22 cellular contexts compared by ENCODE assay signal in the genomic region with DNA sequence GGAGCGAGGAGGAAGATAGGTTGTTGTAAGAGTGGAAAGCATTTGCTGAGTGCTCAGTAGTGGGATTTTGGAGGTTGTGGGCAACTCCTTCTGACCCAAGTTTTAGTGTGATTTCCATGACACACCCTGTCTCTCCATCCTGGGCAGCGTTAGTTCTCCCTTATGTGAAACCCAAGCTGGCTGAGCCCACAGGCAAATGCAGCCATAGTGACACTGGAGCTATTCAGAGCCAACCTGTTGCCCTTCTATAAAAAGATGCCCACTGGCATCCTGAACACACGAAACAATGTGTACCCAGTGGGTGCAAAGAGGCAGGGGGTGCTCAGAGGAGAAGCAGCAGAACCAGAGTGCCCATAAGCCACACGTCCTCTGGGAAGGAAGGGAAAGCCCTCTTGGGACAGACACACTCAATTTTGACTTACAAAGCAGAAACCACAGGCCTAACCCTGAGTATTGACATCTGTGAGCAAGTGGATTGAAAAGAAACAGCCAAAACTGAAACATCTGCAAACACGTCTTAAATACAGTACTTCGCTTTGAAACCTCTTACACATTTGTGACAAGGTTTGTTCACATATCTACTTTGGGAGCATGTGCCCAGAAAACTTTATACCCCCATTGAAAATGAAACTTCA. TPM values are rescaled to one million over a fixed set of nuclear protein-coding genes. Genes with fewer than 3 reads are reported as not detected.
A peak's percentile ranks its signal among the peaks of the same experiment; 100 is the strongest.
DNase-seq lines count a peak whose midpoint lies in the region; ATAC-seq, FAIRE-seq and TF ChIP-seq lines count a peak whose summit lies in the region.
"Had no signal": no experiment of that assay in that cellular context is flagged by ENCODE, and none has a peak within 500 bp of the region (broad histone marks: within the 10 kb centered on the region; RNA-seq: fewer than 3 reads in every experiment).

No MANE protein-coding gene starts in this region.

- no peak overlapping the region for H3K23ac ChIP-seq in neuronal stem cell (ENCODE audit: low read depth, low read length, poor library complexity)

- H3K4me3 ChIP-seq in NB4 (ENCODE audit: low read depth, low read length) (no peak overlapping the region), neuronal stem cell (ENCODE audit: low read length in 2 of 2) (no peak overlapping the region), brain microvascular endothelial cell (ENCODE audit: low read depth, low read length) (no peak overlapping the region)
- H3K4me3 ChIP-seq: heart left ventricle, spleen had no signal

- in situ Hi-C loops in brain microvascular endothelial cell (cut with HindIII; ENCODE audit: low pct_ligation_motif_present, low sequenced_read_pairs): no loop called here

- FAIRE-seq in GM12891 (lab: Jason Lieb, UNC): peak; percentile 63
- FAIRE-seq: H54 had no signal

- no peaks in the 10 kb centered on the region for H3K79me1 ChIP-seq in neuronal stem cell (ENCODE audit: low read depth, low read length)

- H2BK5ac ChIP-seq in neuronal stem cell (ENCODE audit: low read length): no peak overlapping the region

- H3K27me3 ChIP-seq in neuronal stem cell (ENCODE audit: control insufficient read depth in 3 of 3, insufficient read depth in 3 of 3, low read depth in 1 of 3, low read length in 3 of 3): peaks cover 0 to 10% (median 0%) of the 10 kb centered on the region in 3 experiments
- no peaks in the 10 kb centered on the region for H3K27me3 ChIP-seq in brain microvascular endothelial cell (replicated peaks)

- no peak overlapping the region for H2BK15ac ChIP-seq in neuronal stem cell (ENCODE audit: low read length)

- H3K14ac ChIP-seq in neuronal stem cell (ENCODE audit: low read length): no peak overlapping the region

- TF ChIP-seq CTCF in NB4 (IDR thresholded peaks at IDR 0.05; ENCODE audit: low read depth, low read length) (no peak), brain microvascular endothelial cell (IDR thresholded peaks at IDR 0.05; ENCODE audit: low read depth, low read length, missing control alignments) (no peak)

- H3K4me1 ChIP-seq in neuronal stem cell (ENCODE audit: control insufficient read depth in 2 of 2, insufficient read depth in 1 of 2, low read depth in 1 of 2, low read length in 2 of 2): peaks cover 7 to 10% of the 10 kb centered on the region in 2 donors
- H3K4me1 ChIP-seq: heart left ventricle had no signal

- no peak overlapping the region for H2BK120ac ChIP-seq in neuronal stem cell (ENCODE audit: low read depth, low read length)

- DNase-seq in GM12891 (ENCODE audit: insufficient read length, low spot score) (peak; percentile 39), NB4 (ENCODE audit: low read depth) (peak; percentile 51), neuronal stem cell (ENCODE audit: low spot score) (no peak), NCI-H524 treated with DMSO at 0.1 percent for 48 hours (lab: John Stamatoyannopoulos, UW) (no peak), brain microvascular endothelial cell (no peak), AML-193 (lab: John Stamatoyannopoulos, UW) (no peak)
- DNase-seq: activated CD4-positive, alpha-beta T cell treated with anti-CD3 and anti-CD28 coated beads, Interleukin-2, amount 10 ng/mL, durations not matched to agents 7 days and 5 days; DMS79 treated with DMSO at 0.1 percent for 48 hours; heart left ventricle; KG1; left colon; naive thymus-derived CD4-positive, alpha-beta T cell; NCI-H1930; NCI-H2227 treated with DMSO at 0.1 percent for 48 hours; NCI-H82; retina; spleen; stimulated activated CD4-positive, alpha-beta T cell treated with anti-CD3 and anti-CD28 coated beads, Interleukin-4, amount 100 ng/mL, for 24 hours; T-helper 1 cell had no signal

- H3K4me2 ChIP-seq in neuronal stem cell (ENCODE audit: insufficient read depth, low read length, poor library complexity, severe bottlenecking): no peak overlapping the region

- H3K27ac ChIP-seq in neuronal stem cell (replicated peaks; ENCODE audit: low read length) (no peak overlapping the region), brain microvascular endothelial cell (no peak overlapping the region)
- H3K27ac ChIP-seq: heart left ventricle, spleen had no signal

- H3K9me3 ChIP-seq in neuronal stem cell (replicated peaks in 1 of 2; ENCODE audit: control insufficient read depth in 2 of 2, insufficient read depth in 1 of 2, low read depth in 1 of 2, low read length in 2 of 2): no peaks in the 10 kb centered on the region
- H3K9me3 ChIP-seq: heart left ventricle, spleen had no signal

- ATAC-seq in GM21717 (IDR thresholded peaks at IDR 0.05; ENCODE audit: unreplicated experiment) (peak; percentile 63), GM19351 (IDR thresholded peaks at IDR 0.05; ENCODE audit: unreplicated experiment) (no peak)
- ATAC-seq: heart left ventricle; left colon; naive thymus-derived CD4-positive, alpha-beta T cell had no signal

- H2AFZ ChIP-seq in neuronal stem cell (ENCODE audit: low read length): no peak overlapping the region

- WGBS in neuronal stem cell (ENCODE audit: extremely low coverage in 2 of 2, insufficient read length in 2 of 2, insufficient replicate concordance in 1 of 2), 2 donors: 100% methylated on average over 1 of the region's 6 CpGs; no CpG with 5 or more reads in 1 of the 2 donors

- no peak overlapping the region for H3K4ac ChIP-seq in neuronal stem cell (ENCODE audit: low read length)

- H3K18ac ChIP-seq in neuronal stem cell (ENCODE audit: low read length): peak overlapping the region; percentile 33

- TF ChIP-seq POLR2A in GM12891 (IDR thresholded peaks at IDR 0.05; ENCODE audit: low read depth, low read length) (no peak), NB4 (IDR thresholded peaks at IDR 0.05; ENCODE audit: extremely low read depth, insufficient read length) (no peak)

- no peak overlapping the region for H4K8ac ChIP-seq in neuronal stem cell (ENCODE audit: low read depth, low read length)

- no peak overlapping the region for H2BK12ac ChIP-seq in neuronal stem cell (ENCODE audit: low read length)

- no peak overlapping the region for H2AK5ac ChIP-seq in neuronal stem cell (ENCODE audit: low read depth, low read length)

- no peak overlapping the region for H4K91ac ChIP-seq in neuronal stem cell (ENCODE audit: low read depth, low read length, poor library complexity)

- no peak overlapping the region for H3K9ac ChIP-seq in neuronal stem cell (ENCODE audit: low read depth, low read length, poor library complexity)

- H3K36me3 ChIP-seq in neuronal stem cell (replicated peaks in 1 of 2; ENCODE audit: control insufficient read depth in 2 of 2, insufficient read depth in 2 of 2, low read length in 2 of 2) (no peaks in the 10 kb centered on the region), brain microvascular endothelial cell (replicated peaks) (no peaks in the 10 kb centered on the region)
- H3K36me3 ChIP-seq: heart left ventricle, spleen had no signal

TF ChIP-seq in GM12891, 5 proteins besides CTCF, POLR2A, EP300 and RAD21:
- TF ChIP-seq POLR2AphosphoS5 (IDR thresholded peaks at IDR 0.05; ENCODE audit: low read depth, low read length) (no peak), POU2F2 (IDR thresholded peaks at IDR 0.05; ENCODE audit: low read depth, low read length) (no peak), PAX5 (IDR thresholded peaks at IDR 0.05; ENCODE audit: insufficient read depth, low read length, severe bottlenecking) (no peak), TAF1 (IDR thresholded peaks at IDR 0.05; ENCODE audit: low read depth, low read length) (no peak), SPI1 (IDR thresholded peaks at IDR 0.05; ENCODE audit: low read depth, low read length) (no peak)

RNA-seq across cellular contexts. Expression of gene BPIFB1, which starts 54.6 kb away (rescaled TPM):
- polyA plus RNA-seq in GM12891 (2012; ENCODE audit: low read depth, missing spikeins): not detected
- not detected for polyA plus RNA-seq in neuronal stem cell (2013, experiment 1 of 2)
- not detected for polyA plus RNA-seq in neuronal stem cell (2013, experiment 2 of 2)
- polyA plus RNA-seq: naive thymus-derived CD4-positive, alpha-beta T cell had no signal

Comparison
In these comparisons a context has a peak if more than half of its experiments do, and no peak if none do; other contexts are left out.
1. DNase-seq: peak in GM12891 (single experiment) and NB4 (single experiment); none in neuronal stem cell (single experiment), NCI-H524 treated with DMSO at 0.1 percent for 48 hours (single experiment), brain microvascular endothelial cell (single experiment) and AML-193 (0 of 2).